1 cellular context compared by ENCODE assay signal in the genomic region with DNA sequence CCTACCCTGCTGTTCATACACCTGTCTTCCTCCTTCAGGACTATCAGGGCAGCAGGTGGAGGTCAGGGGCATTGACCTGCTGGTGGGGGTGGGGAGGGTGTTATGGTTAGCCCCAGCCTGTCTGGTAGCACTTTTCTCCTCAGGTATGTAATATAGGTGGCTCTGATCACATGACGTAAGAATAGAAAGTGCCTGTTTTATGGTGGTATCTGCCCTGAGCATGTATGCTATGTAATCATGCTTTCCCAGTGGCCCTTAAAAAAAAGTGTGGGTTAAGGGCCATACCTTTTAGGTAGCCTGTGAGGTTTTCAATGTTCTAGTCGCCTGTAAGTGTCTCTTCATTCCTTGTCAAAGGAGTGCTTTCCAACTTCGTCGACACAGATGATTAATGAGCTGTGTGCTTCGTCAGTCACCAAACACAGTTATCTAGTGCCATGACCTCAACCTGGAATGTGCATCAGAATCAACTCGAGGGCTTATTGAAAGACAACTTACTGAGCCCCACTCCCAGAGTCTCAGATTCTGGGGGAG.
TF ChIP-seq lines count a peak whose summit lies in the region.

No MANE protein-coding gene starts in this region.

TF ChIP-seq in WTC11, 78 proteins besides CTCF, POLR2A, EP300 and RAD21 (continued from another document):
- TF ChIP-seq JAZF1 (CRISPR knock-in tag; IDR thresholded peaks at IDR 0.05) (no peak), ARID4B (CRISPR knock-in tag; IDR thresholded peaks at IDR 0.05; ENCODE audit: borderline replicate concordance) (no peak), HMGA2 (CRISPR knock-in tag; IDR thresholded peaks at IDR 0.05) (no peak), SOX15 (CRISPR knock-in tag; IDR thresholded peaks at IDR 0.05) (no peak), ELF4 (CRISPR knock-in tag; IDR thresholded peaks at IDR 0.05; ENCODE audit: low read depth) (no peak), NR2C2 (CRISPR knock-in tag; IDR thresholded peaks at IDR 0.05) (no peak), CBFB (CRISPR knock-in tag; IDR thresholded peaks at IDR 0.05; ENCODE audit: low read depth) (no peak), ZNF317 (CRISPR knock-in tag; IDR thresholded peaks at IDR 0.05; ENCODE audit: borderline replicate concordance, low read depth) (no peak)
- TF ChIP-seq, protein P1, sequence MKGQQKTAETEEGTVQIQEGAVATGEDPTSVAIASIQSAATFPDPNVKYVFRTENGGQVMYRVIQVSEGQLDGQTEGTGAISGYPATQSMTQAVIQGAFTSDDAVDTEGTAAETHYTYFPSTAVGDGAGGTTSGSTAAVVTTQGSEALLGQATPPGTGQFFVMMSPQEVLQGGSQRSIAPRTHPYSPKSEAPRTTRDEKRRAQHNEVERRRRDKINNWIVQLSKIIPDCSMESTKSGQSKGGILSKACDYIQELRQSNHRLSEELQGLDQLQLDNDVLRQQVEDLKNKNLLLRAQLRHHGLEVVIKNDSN (CRISPR knock-in tag; IDR thresholded peaks at IDR 0.05) = no peak
